ENCODE assay signal across 8 cellular contexts in the genomic region with DNA sequence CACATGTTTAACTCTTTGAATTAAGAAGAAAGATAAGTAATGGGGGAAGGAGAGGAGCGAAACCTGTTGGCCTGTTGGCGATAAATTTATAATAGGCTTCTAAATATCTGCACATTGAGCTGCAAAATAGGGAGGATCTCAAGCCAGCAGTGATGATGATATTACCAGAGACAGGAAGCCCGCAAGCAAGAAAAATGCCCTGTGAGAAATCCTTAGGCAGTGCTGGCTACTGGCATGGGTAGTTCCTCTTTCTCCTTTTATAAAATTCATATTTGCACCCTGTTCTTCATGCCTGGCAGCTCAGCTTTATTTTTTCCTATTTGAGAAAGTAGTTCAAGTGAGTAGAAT. TPM values are rescaled to one million over a fixed set of nuclear protein-coding genes. Genes with fewer than 3 reads are reported as not detected.
DNase-seq lines count a peak whose midpoint lies in the region; ATAC-seq and TF ChIP-seq lines count a peak whose summit lies in the region.

No MANE protein-coding gene starts in this region.

- TF ChIP-seq CTCF in MM.1S (IDR thresholded peaks at IDR 0.05; ENCODE audit: low read length) = no peak

- H3K9me3 ChIP-seq in MM.1S (replicated peaks; ENCODE audit: insufficient read depth, low read length) = no peaks in the 10 kb centered on the region

- H3K9me2 ChIP-seq in MM.1S (replicated peaks; ENCODE audit: insufficient read depth, low read length) = no peaks in the 10 kb centered on the region

- H3F3A ChIP-seq in MM.1S (ENCODE audit: insufficient read depth, low read length) = peaks cover 7% of the 10 kb centered on the region; the same call in 1 of the 2 replicates

- H3K4me1 ChIP-seq in MM.1S (ENCODE audit: low read length) = no peaks in the 10 kb centered on the region

- no peaks in the 10 kb centered on the region for H3K36me3 ChIP-seq in MM.1S (replicated peaks; ENCODE audit: insufficient read depth, low read length)

- H3K27ac ChIP-seq in MM.1S (ENCODE audit: low read length) (peak overlapping the region; percentile 54; the same call in 1 of the 2 replicates), substantia nigra (ENCODE audit: low read depth, low read length, poor library complexity, severe bottlenecking) (peak overlapping the region; percentile 88)

- no peaks in the 10 kb centered on the region for H3K27me3 ChIP-seq in MM.1S (replicated peaks; ENCODE audit: insufficient read depth, low read length)

- H3K9ac ChIP-seq in MM.1S (ENCODE audit: low read length) = peak overlapping the region; percentile 53; the same call in 1 of the 2 replicates

- no peaks in the 10 kb centered on the region for H3K27me3 Mint-ChIP-seq in activated naive CD8-positive, alpha-beta T cell treated with anti-CD3 and anti-CD28 coated beads, Interleukin-2, amount 50 U/mL, for 24 hours
- H3K27me3 Mint-ChIP-seq in immature natural killer cell (ENCODE audit: low read depth in 3 of 3) = peaks cover 2 to 6% (median 5%) of the 10 kb centered on the region in 3 donors

- H3K4me3 ChIP-seq in MM.1S (ENCODE audit: low read length) = peak overlapping the region; percentile 68

- ATAC-seq in activated naive CD8-positive, alpha-beta T cell treated with anti-CD3 and anti-CD28 coated beads, Interleukin-2, amount 50 U/mL, for 24 hours = no peak
- ATAC-seq in HG03025 (IDR thresholded peaks at IDR 0.05; ENCODE audit: low FRiP score, unreplicated experiment) = no peak

- H3K4me2 ChIP-seq in MM.1S (ENCODE audit: low read depth, low read length) = peak overlapping the region; percentile 54; the same call in 1 of the 2 replicates

- peaks cover 4% of the 10 kb centered on the region for H3K36me3 Mint-ChIP-seq in activated naive CD8-positive, alpha-beta T cell treated with anti-CD3 and anti-CD28 coated beads, Interleukin-2, amount 50 U/mL, for 24 hours (ENCODE audit: low read depth)
- H3K36me3 Mint-ChIP-seq in immature natural killer cell = peaks cover 0 to 3% (median 0%) of the 10 kb centered on the region in 3 donors

- DNase-seq in ELR (ENCODE audit: low read depth) (peak; percentile 73), MM.1S (no peak), immature natural killer cell (no peak), substantia nigra (lab: John Stamatoyannopoulos, UW) (peak in 1 of 49 donors; percentile 21), OCI-M2 (lab: John Stamatoyannopoulos, UW; ENCODE audit: unreplicated experiment) (no peak), SK-N-DZ (ENCODE audit: low spot score) (no peak)
- DNase-seq in activated naive CD8-positive, alpha-beta T cell treated with anti-CD3 and anti-CD28 coated beads, Interleukin-2, amount 50 U/mL, for 24 hours = no peak

- peaks cover 25% of the 10 kb centered on the region for H3K79me2 ChIP-seq in MM.1S (ENCODE audit: low read length)

- H2AFZ ChIP-seq in MM.1S (ENCODE audit: low read length) = peak overlapping the region; percentile 77

- H4K20me1 ChIP-seq in MM.1S (ENCODE audit: insufficient read depth, low read length) = no peaks in the 10 kb centered on the region

- H3K9me3 Mint-ChIP-seq in activated naive CD8-positive, alpha-beta T cell treated with anti-CD3 and anti-CD28 coated beads, Interleukin-2, amount 50 U/mL, for 24 hours = no peaks in the 10 kb centered on the region
- H3K9me3 Mint-ChIP-seq in immature natural killer cell = peaks cover 0 to 2% (median 0%) of the 10 kb centered on the region in 6 donors

- H3K27ac Mint-ChIP-seq in activated naive CD8-positive, alpha-beta T cell treated with anti-CD3 and anti-CD28 coated beads, Interleukin-2, amount 50 U/mL, for 24 hours = peak overlapping the region; percentile 86
- peak overlapping the region; percentile 94 to 99 (median 96) for H3K27ac Mint-ChIP-seq in immature natural killer cell

- peak overlapping the region; percentile 81 for H3K4me3 Mint-ChIP-seq in activated naive CD8-positive, alpha-beta T cell treated with anti-CD3 and anti-CD28 coated beads, Interleukin-2, amount 50 U/mL, for 24 hours
- H3K4me3 Mint-ChIP-seq in immature natural killer cell = peak overlapping the region; percentile 91 to 96 (median 93)

- H3K4me1 Mint-ChIP-seq in activated naive CD8-positive, alpha-beta T cell treated with anti-CD3 and anti-CD28 coated beads, Interleukin-2, amount 50 U/mL, for 24 hours = peaks cover 69% of the 10 kb centered on the region
- peaks cover 36 to 45% of the 10 kb centered on the region in 2 donors for H3K4me1 Mint-ChIP-seq in immature natural killer cell

RNA-seq across cellular contexts. Expression of gene USP12, which starts 0.9 kb away (rescaled TPM):
- 10 to 100 TPM; 11.2 to 12.7 (median 11.4) TPM for polyA plus RNA-seq in immature natural killer cell
- 9.9 and 11.5 TPM in 2 replicates for polyA plus RNA-seq in SK-N-DZ (2014; cell fraction: cytosol; rRNA removed)
- polyA plus RNA-seq in SK-N-DZ (2014; cell fraction: nucleus; rRNA removed) = 9.3 and 10.7 TPM in 2 replicates
